24 cellular contexts compared by ENCODE assay signal in genomic region chr20:16132399-16132798, GRCh38.
"Had no signal": no experiment of that assay in that cellular context is flagged by ENCODE, and none has a peak within 500 bp of the region (broad histone marks: within the 10 kb centered on the region; RNA-seq: fewer than 3 reads in every experiment).

No MANE protein-coding gene starts in this region.

- H3K4me2 ChIP-seq: hepatocyte, neural progenitor cell had no signal

- H3K9me3 Mint-ChIP-seq: activated CD4-positive, alpha-beta memory T cell treated with anti-CD3 and anti-CD28 coated beads for 36 hours had no signal

- H2AFZ ChIP-seq: hepatocyte, neural progenitor cell had no signal

- H3K4me1 ChIP-seq: left lung, neural progenitor cell, spleen, vagina had no signal

- ATAC-seq: left lung; naive thymus-derived CD8-positive, alpha-beta T cell had no signal

- H3K9ac ChIP-seq: neural progenitor cell had no signal

- H3K79me2 ChIP-seq: hepatocyte had no signal

- H3K4me3 Mint-ChIP-seq: activated B cell treated with CpG ODN at 0.5 μM for 24 hours; activated CD4-positive, alpha-beta memory T cell treated with anti-CD3 and anti-CD28 coated beads for 36 hours; brain; immature natural killer cell; mesothelial cell of epicardium; naive thymus-derived CD8-positive, alpha-beta T cell; neural progenitor cell; type B pancreatic cell had no signal

- H3K4me1 Mint-ChIP-seq: immature natural killer cell; mesothelial cell of epicardium; naive thymus-derived CD8-positive, alpha-beta T cell had no signal

- H3K36me3 ChIP-seq: left lung, neural progenitor cell, spleen, thoracic aorta, vagina had no signal

- H3K4me3 ChIP-seq: hepatocyte, left lung, neural progenitor cell, spleen, thoracic aorta, vagina had no signal

- DNase-seq: activated B cell treated with CpG ODN at 0.5 μM for 24 hours; activated CD4-positive, alpha-beta memory T cell treated with anti-CD3 and anti-CD28 coated beads for 36 hours; activated CD4-positive, alpha-beta T cell treated with anti-CD3 and anti-CD28 coated beads for 48 hours; activated naive CD4-positive, alpha-beta T cell treated with Interleukin-2 at 50 U/mL for 16 hours; activated T-cell treated with anti-CD3 and anti-CD28 coated beads, Interleukin-2, amount 50 U/mL, for 48 hours; caudate nucleus; effector memory CD4-positive, alpha-beta T cell; foreskin melanocyte; glutamatergic neuron; immature natural killer cell; left lung; naive thymus-derived CD8-positive, alpha-beta T cell; posterior cingulate gyrus; spleen; stimulated activated CD4-positive, alpha-beta T cell treated with anti-CD3 and anti-CD28 coated beads, Interleukin-4, amount 100 ng/mL, for 1 hour; stimulated activated naive CD4-positive, alpha-beta T cell; T1000 had no signal

- H3K27me3 ChIP-seq: hepatocyte, left lung, neural progenitor cell, spleen, vagina had no signal

- H3K9me3 ChIP-seq: left lung, thoracic aorta, vagina had no signal

- H3K27me3 Mint-ChIP-seq: activated B cell treated with CpG ODN at 0.5 μM for 24 hours; activated CD4-positive, alpha-beta memory T cell treated with anti-CD3 and anti-CD28 coated beads for 36 hours; type B pancreatic cell had no signal

- H3K36me3 Mint-ChIP-seq: activated CD4-positive, alpha-beta memory T cell treated with anti-CD3 and anti-CD28 coated beads for 36 hours; brain; neural progenitor cell had no signal

- H3K27ac Mint-ChIP-seq: activated B cell treated with CpG ODN at 0.5 μM for 24 hours; activated CD4-positive, alpha-beta memory T cell treated with anti-CD3 and anti-CD28 coated beads for 36 hours; mesothelial cell of epicardium; naive thymus-derived CD8-positive, alpha-beta T cell; neural progenitor cell; type B pancreatic cell had no signal

- H3K27ac ChIP-seq: hepatocyte, left lung, neural progenitor cell, spleen, thoracic aorta, vagina had no signal
